Comparison of ENCODE assay signal across 19 cellular contexts in the genomic region with DNA sequence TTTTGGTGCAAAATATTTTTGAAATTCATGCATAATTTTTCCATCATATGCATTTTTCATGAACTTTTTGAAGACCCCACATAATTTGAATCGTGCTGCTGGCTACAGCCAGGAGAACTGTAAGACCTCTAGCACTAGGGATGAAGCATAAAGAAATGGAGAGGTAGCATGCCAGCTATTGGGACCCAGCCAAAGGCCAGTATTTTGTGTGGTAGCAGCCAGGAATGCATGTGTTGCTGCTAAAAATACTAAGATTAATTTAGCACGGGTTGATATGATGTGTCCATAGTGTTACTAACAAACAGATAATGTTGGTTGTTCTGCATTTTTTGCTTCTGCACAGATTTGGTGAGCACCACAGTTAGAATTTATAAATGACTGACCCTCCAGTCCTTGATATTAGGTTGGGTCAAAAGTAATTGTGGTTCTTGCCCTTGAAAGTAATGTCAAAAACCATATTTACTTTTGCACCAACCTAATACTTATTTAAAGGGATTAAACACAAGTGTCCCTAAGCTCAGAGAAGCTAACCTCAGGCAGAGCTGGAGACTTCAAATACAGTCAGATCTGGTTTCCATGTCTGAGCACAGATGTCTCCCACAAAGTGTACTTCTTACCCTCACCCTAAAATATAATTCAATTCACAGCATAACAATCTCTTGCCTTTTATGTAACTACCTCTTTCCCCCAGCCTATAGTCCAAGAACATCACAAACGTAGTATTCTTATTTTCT. TPM values are rescaled to one million over a fixed set of nuclear protein-coding genes. Genes with fewer than 3 reads are reported as not detected.
"Had no signal": no experiment of that assay in that cellular context is flagged by ENCODE, and none has a peak within 500 bp of the region (broad histone marks: within the 10 kb centered on the region; RNA-seq: fewer than 3 reads in every experiment).

No MANE protein-coding gene starts in this region.

- H3K27me3 Mint-ChIP-seq: activated CD8-positive, alpha-beta T cell treated with anti-CD3 and anti-CD28 coated beads for 36 hours; activated naive CD4-positive, alpha-beta T cell treated with anti-CD3 and anti-CD28 coated beads, Interleukin-2, amount 50 U/mL, for 24 hours; brain had no signal

- H3K36me3 ChIP-seq: Peyer's patch had no signal

- H3K27ac ChIP-seq: Peyer's patch, SK-N-MC, VCaP had no signal

- H3K27me3 ChIP-seq: Peyer's patch had no signal

- H3K4me1 Mint-ChIP-seq: activated CD4-positive, alpha-beta T cell treated with anti-CD3 and anti-CD28 coated beads for 36 hours; activated naive CD4-positive, alpha-beta T cell treated with anti-CD3 and anti-CD28 coated beads, Interleukin-2, amount 50 U/mL, for 24 hours; brain had no signal

- H3K9me3 ChIP-seq: Peyer's patch had no signal

- H3K4me3 Mint-ChIP-seq: activated CD4-positive, alpha-beta T cell treated with anti-CD3 and anti-CD28 coated beads for 36 hours; activated CD8-positive, alpha-beta T cell treated with anti-CD3 and anti-CD28 coated beads for 36 hours; activated naive CD4-positive, alpha-beta T cell treated with anti-CD3 and anti-CD28 coated beads, Interleukin-2, amount 50 U/mL, for 24 hours; activated T-cell treated with anti-CD3 and anti-CD28 coated beads, Interleukin-2, amount 50 U/mL, for 72 hours; brain had no signal

- H3K27ac Mint-ChIP-seq: activated CD4-positive, alpha-beta T cell treated with anti-CD3 and anti-CD28 coated beads for 36 hours; activated CD8-positive, alpha-beta T cell treated with anti-CD3 and anti-CD28 coated beads for 36 hours; activated naive CD4-positive, alpha-beta T cell treated with anti-CD3 and anti-CD28 coated beads, Interleukin-2, amount 50 U/mL, for 24 hours; activated T-cell treated with anti-CD3 and anti-CD28 coated beads, Interleukin-2, amount 50 U/mL, for 72 hours; brain had no signal

- ATAC-seq: activated CD4-positive, alpha-beta T cell treated with anti-CD3 and anti-CD28 coated beads for 36 hours; activated CD8-positive, alpha-beta T cell treated with anti-CD3 and anti-CD28 coated beads for 36 hours; activated T-cell treated with anti-CD3 and anti-CD28 coated beads, Interleukin-2, amount 50 U/mL, for 72 hours; K562 had no signal

- H3K36me3 Mint-ChIP-seq: activated naive CD4-positive, alpha-beta T cell treated with anti-CD3 and anti-CD28 coated beads, Interleukin-2, amount 50 U/mL, for 24 hours; brain had no signal

- H3K9me3 Mint-ChIP-seq: activated CD8-positive, alpha-beta T cell treated with anti-CD3 and anti-CD28 coated beads for 36 hours; activated naive CD4-positive, alpha-beta T cell treated with anti-CD3 and anti-CD28 coated beads, Interleukin-2, amount 50 U/mL, for 24 hours had no signal

- H3K4me1 ChIP-seq: Peyer's patch had no signal

- H3K4me3 ChIP-seq: K562, Peyer's patch, SK-N-MC had no signal

- DNase-seq: activated CD4-positive, alpha-beta T cell treated with anti-CD3 and anti-CD28 coated beads for 36 hours; activated CD4-positive, alpha-beta T cell treated with anti-CD3 and anti-CD28 coated beads, Interleukin-2, amount 50 U/mL, for 1 hour; activated CD8-positive, alpha-beta memory T cell treated with anti-CD3 and anti-CD28 coated beads, Interleukin-2, amount 50 U/mL, for 4 hours; activated CD8-positive, alpha-beta T cell treated with anti-CD3 and anti-CD28 coated beads for 36 hours; activated T-cell treated with anti-CD3 and anti-CD28 coated beads, Interleukin-2, amount 50 U/mL, for 72 hours; aorta; Karpas-422; NCI-H146; NCI-H187 treated with DMSO at 0.1 percent for 48 hours; NCI-H2081 treated with DMSO at 0.1 percent for 48 hours; NCI-H524; Peyer's patch; T-helper 1 cell had no signal

RNA-seq across cellular contexts. Expression of a gene that starts 54.1 kb away (rescaled TPM):
- total RNA-seq: activated CD4-positive, alpha-beta T cell treated with anti-CD3 and anti-CD28 coated beads for 36 hours; activated CD8-positive, alpha-beta T cell treated with anti-CD3 and anti-CD28 coated beads for 36 hours; activated T-cell treated with anti-CD3 and anti-CD28 coated beads, Interleukin-2, amount 50 U/mL, for 72 hours; aorta; K562; Peyer's patch; T-helper 2 cell treated with Interferon-gamma antibody and Interleukin-4, amounts not matched to agents 100 ng/mL and 5 ng/mL, for 36 hours had no signal
- polyA plus RNA-seq: aorta, K562 had no signal
